16 cellular contexts compared by ENCODE assay signal in genomic region chr21:43808832-43809251, GRCh38. TPM values are rescaled to one million over a fixed set of nuclear protein-coding genes. Genes with fewer than 3 reads are reported as not detected.
DNase-seq lines count a peak whose midpoint lies in the region; ATAC-seq and TF ChIP-seq lines count a peak whose summit lies in the region.
"Had no signal": no experiment of that assay in that cellular context is flagged by ENCODE, and none has a peak within 500 bp of the region (broad histone marks: within the 10 kb centered on the region; RNA-seq: fewer than 3 reads in every experiment).

No MANE protein-coding gene starts in this region.

- no peak overlapping the region for H3K4me3 ChIP-seq in mammary epithelial cell (replicated peaks in 1 of 3; ENCODE audit: insufficient read depth in 1 of 3, low read depth in 2 of 3, low read length in 3 of 3)
- no peak overlapping the region for H3K4me3 ChIP-seq in breast epithelium
- H3K4me3 ChIP-seq: SJCRH30 had no signal

- WGBS in mammary epithelial cell (ENCODE audit: low coverage, missing lambda C conversion rate): 4% methylated on average over 21 of the region's 22 CpGs

- no peaks in the 10 kb centered on the region for H3K27me3 Mint-ChIP-seq in Calu3 (ENCODE audit: unreplicated experiment)
- H3K27me3 Mint-ChIP-seq: CD4-positive, alpha-beta T cell had no signal

- no peaks in the 10 kb centered on the region for H3K36me3 ChIP-seq in mammary epithelial cell (ENCODE audit: insufficient read depth, low read length)
- H3K36me3 ChIP-seq in breast epithelium: no peaks in the 10 kb centered on the region

- intact Hi-C loops in mammary epithelial cell (cut with micrococcal nuclease) (no loop called here), breast epithelium (cut with DNase I; ENCODE audit: low total_unique reads) (no loop called here), Calu3 (cut with micrococcal nuclease; ENCODE audit: unreplicated experiment) (no loop called here)

- no peaks in the 10 kb centered on the region for H3K9me3 Mint-ChIP-seq in Calu3 (ENCODE audit: low read depth, unreplicated experiment)
- H3K9me3 Mint-ChIP-seq: CD4-positive, alpha-beta T cell; H9 had no signal

- no peak overlapping the region for H3K4me3 Mint-ChIP-seq in Calu3 (ENCODE audit: low read depth, unreplicated experiment)
- H3K4me3 Mint-ChIP-seq: CD4-positive, alpha-beta T cell; H9 had no signal

- peaks cover 50% of the 10 kb centered on the region for H3K4me1 ChIP-seq in mammary epithelial cell (ENCODE audit: insufficient read depth, low read length)
- H3K4me1 ChIP-seq in breast epithelium: peaks cover 0 to 13% of the 10 kb centered on the region in 2 donors
- peaks cover 5% of the 10 kb centered on the region for H3K4me1 ChIP-seq in foreskin keratinocyte

- BruUV-seq in mammary epithelial cell (replicated peaks; lab: Mats Ljungman, UMichigan) (no TSS peak), Calu3 (replicated peaks; lab: Mats Ljungman, UMichigan) (no TSS peak)

- TF ChIP-seq POLR2A in breast epithelium (IDR thresholded peaks at IDR 0.05): no peak

- ATAC-seq in foreskin keratinocyte: peak; percentile 1
- ATAC-seq in stimulated activated naive CD8-positive, alpha-beta T cell treated with anti-CD3 and anti-CD28 coated beads, Interleukin-15, Interleukin-2, amounts not matched to agents 100 U/mL and 50 U/mL, for 24 hours: no peak

- DNase-seq in mammary epithelial cell: peak; percentile 43
- DNase-seq in breast epithelium (ENCODE audit: low spot score in 2 of 2): no peak
- no peak for DNase-seq in RWPE1 (ENCODE audit: low spot score)
- no peak for DNase-seq in foreskin keratinocyte
- peak; percentile 54 for DNase-seq in putamen (ENCODE audit: low spot score)
- no peak for DNase-seq in NCI-H187 treated with DMSO at 0.1 percent for 48 hours (lab: John Stamatoyannopoulos, UW)
- DNase-seq in Calu3: no peak
- no peak for DNase-seq in stimulated activated naive CD8-positive, alpha-beta T cell treated with anti-CD3 and anti-CD28 coated beads, Interleukin-15, Interleukin-2, amounts not matched to agents 100 U/mL and 50 U/mL, for 24 hours
- DNase-seq: CD4-positive, alpha-beta T cell; H9; MV-4-11; NCI-H1436 treated with DMSO at 0.1 percent for 48 hours; NCI-H345; NCI-H69; SJCRH30; SW 1271 had no signal

- no peaks in the 10 kb centered on the region for H3K4me1 Mint-ChIP-seq in Calu3 (ENCODE audit: low read depth, unreplicated experiment)

- CTCF ChIA-PET in mammary epithelial cell (lab: Charles Lee; ENCODE audit: low non-redundant PET) (interaction anchor here (0.5 kb wide), 1 partner anchor 174 kb away, joined by 3 read pairs; no protein-coding TSS in a partner anchor), RWPE1 (lab: Yijun Ruan, JAX) (interaction anchor here (0.5 kb wide), 1 partner anchor 115 kb away, joined by 3 read pairs; no protein-coding TSS in a partner anchor), Calu3 (lab: Charles Lee) (no interaction called here)

- no peaks in the 10 kb centered on the region for H3K27me3 ChIP-seq in mammary epithelial cell (ENCODE audit: insufficient read depth, low read length)
- no peaks in the 10 kb centered on the region for H3K27me3 ChIP-seq in breast epithelium
- no peaks in the 10 kb centered on the region for H3K27me3 ChIP-seq in foreskin keratinocyte
- H3K27me3 ChIP-seq: SJCRH30 had no signal

- H3K9ac ChIP-seq in mammary epithelial cell (ENCODE audit: insufficient read depth, low read length): no peak overlapping the region

- H2AFZ ChIP-seq in mammary epithelial cell (ENCODE audit: low read depth, low read length): peak overlapping the region; percentile 2

- no peak for TF ChIP-seq CTCF in mammary epithelial cell (conservative IDR thresholded peaks at IDR 0.05 in 1 of 2, IDR thresholded peaks at IDR 0.05 in 1 of 2; ENCODE audit: extremely low read depth in 1 of 2, insufficient read depth in 1 of 2, low read depth in 1 of 2, low read length in 2 of 2)
- no peak for TF ChIP-seq CTCF in breast epithelium (IDR thresholded peaks at IDR 0.05)
- no peak for TF ChIP-seq CTCF in RWPE1 (conservative IDR thresholded peaks at IDR 0.05; ENCODE audit: low read depth)
- TF ChIP-seq CTCF in foreskin keratinocyte (conservative IDR thresholded peaks at IDR 0.05): no peak
- no peak for TF ChIP-seq CTCF in Calu3 (IDR thresholded peaks at IDR 0.05; ENCODE audit: unreplicated experiment)

- no peaks in the 10 kb centered on the region for H3K79me2 ChIP-seq in mammary epithelial cell (ENCODE audit: insufficient read depth, low read length)

- no peaks in the 10 kb centered on the region for H4K20me1 ChIP-seq in mammary epithelial cell (ENCODE audit: insufficient read depth, low read length)

- POLR2A ChIA-PET in RWPE1 (lab: Yijun Ruan, JAX; ENCODE audit: low non-redundant PET): no interaction called here

- in situ Hi-C loops in mammary epithelial cell (cut with MboI; ENCODE audit: low sequenced_read_pairs in 2 of 2): loop anchor here in 1 of 2 donors (5.0 kb wide), 1 partner anchor 168 kb away; no protein-coding TSS in a partner anchor

- no peak overlapping the region for H3K27ac Mint-ChIP-seq in Calu3 (ENCODE audit: unreplicated experiment)
- H3K27ac Mint-ChIP-seq: CD4-positive, alpha-beta T cell had no signal

- H3K4me2 ChIP-seq in mammary epithelial cell (ENCODE audit: insufficient read depth, low read depth, low read length): peak overlapping the region; percentile 55

- peaks cover 21% of the 10 kb centered on the region for H3K36me3 Mint-ChIP-seq in Calu3 (ENCODE audit: insufficient read depth, unreplicated experiment)

- H3K27ac ChIP-seq in mammary epithelial cell (ENCODE audit: insufficient read depth, low read depth, low read length) (no peak overlapping the region), breast epithelium (no peak overlapping the region), RWPE1 (peak overlapping the region; percentile 75), foreskin keratinocyte (no peak overlapping the region)
- H3K27ac ChIP-seq: SJCRH30 had no signal

- H3K9me3 ChIP-seq in mammary epithelial cell (replicated peaks; ENCODE audit: insufficient read depth, low read length) (no peaks in the 10 kb centered on the region), breast epithelium (no peaks in the 10 kb centered on the region)
- H3K9me3 ChIP-seq: SJCRH30 had no signal

- dilution Hi-C loops in mammary epithelial cell (cut with HindIII; ENCODE audit: low sequenced_read_pairs): no loop called here

RNA-seq across cellular contexts. Expression of gene RRP1, which starts 19.5 kb away (rescaled TPM):
- total RNA-seq in mammary epithelial cell: 10 to 100 TPM; 20.7 to 40.8 TPM
- 21.9 TPM for polyA plus RNA-seq in mammary epithelial cell
- 134 TPM for polyA minus RNA-seq in mammary epithelial cell
- total RNA-seq in breast epithelium: 10 to 100 TPM; 15.4 to 22.9 (median 16.5) TPM
- 26.5 and 28.0 TPM in 2 replicates for total RNA-seq in foreskin keratinocyte
- 31.8 and 37.0 TPM in 2 replicates for polyA plus RNA-seq in foreskin keratinocyte
- total RNA-seq in Calu3 (2022): 37.2 and 49.4 TPM in 2 replicates

RNA-seq across cellular contexts. Expression of gene CSTB, which starts 32.7 kb away (rescaled TPM):
- 10 to 100 TPM; 10.7 to 78.9 TPM for total RNA-seq in mammary epithelial cell
- 148 TPM for polyA plus RNA-seq in mammary epithelial cell
- polyA minus RNA-seq in mammary epithelial cell: 31.7 TPM
- 10 to 100 TPM; 12.1 to 16.8 (median 16.8) TPM for total RNA-seq in breast epithelium
- 49.5 and 63.0 TPM in 2 replicates for total RNA-seq in foreskin keratinocyte
- 123 and 183 TPM in 2 replicates for polyA plus RNA-seq in foreskin keratinocyte
- total RNA-seq in Calu3 (2022): 105 and 116 TPM in 2 replicates

RNA-seq across cellular contexts. Expression of gene AGPAT3, which starts 56.2 kb away (rescaled TPM):
- total RNA-seq in mammary epithelial cell (10 to 100 TPM; 32.5 to 35.8 TPM), breast epithelium (10 to 100 TPM; 27.2 to 35.8 (median 28.2) TPM), foreskin keratinocyte (40.3 and 41.6 TPM in 2 replicates), Calu3 (2022) (61.2 and 64.1 TPM in 2 replicates)
- polyA plus RNA-seq in mammary epithelial cell (13.1 TPM), foreskin keratinocyte (18.6 and 21.0 TPM in 2 replicates)
- polyA minus RNA-seq in mammary epithelial cell: 49.0 TPM

Comparison
In these comparisons a context has a peak if more than half of its experiments do, and no peak if none do; other contexts are left out.
1. DNase-seq: peak in mammary epithelial cell (single experiment) and putamen (single experiment); none in breast epithelium (0 of 2), RWPE1 (single experiment), foreskin keratinocyte (0 of 2), NCI-H187 treated with DMSO at 0.1 percent for 48 hours (single experiment), Calu3 (single experiment) and stimulated activated naive CD8-positive, alpha-beta T cell treated with anti-CD3 and anti-CD28 coated beads, Interleukin-15, Interleukin-2, amounts not matched to agents 100 U/mL and 50 U/mL, for 24 hours (single experiment).